In the genomic region with DNA sequence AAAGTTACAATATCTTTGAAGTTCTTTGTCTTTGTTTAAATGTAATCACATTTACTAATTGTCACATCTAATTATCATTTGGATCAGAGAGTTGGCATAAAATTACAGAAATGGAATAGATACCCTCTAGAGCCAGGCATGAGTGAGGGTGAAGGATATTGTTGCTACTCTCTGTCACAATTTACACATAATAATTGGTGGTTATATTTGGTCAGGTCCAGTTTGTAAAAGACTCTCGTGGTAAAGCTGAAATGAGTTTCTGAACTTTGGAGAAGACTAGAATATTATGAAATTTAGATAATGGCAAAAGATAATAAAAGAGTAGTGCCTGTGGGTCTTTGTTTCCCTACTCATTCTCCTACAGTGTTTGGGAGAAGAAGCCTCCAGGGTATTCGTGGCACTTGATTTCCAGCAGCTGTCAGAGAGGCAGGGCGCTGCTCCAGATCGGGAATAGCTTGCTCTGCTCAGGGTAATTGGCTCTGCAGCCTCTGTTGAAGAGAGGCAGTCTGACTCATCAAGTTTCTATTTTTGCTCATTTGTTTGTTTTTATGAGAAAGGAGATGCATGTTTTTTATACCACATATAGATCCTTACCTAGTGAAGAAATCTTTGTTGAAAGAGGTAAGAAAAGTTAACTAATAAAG, we compare ENCODE assay signal across 8 cellular contexts.
DNase-seq lines count a peak whose midpoint lies in the region; TF ChIP-seq lines count a peak whose summit lies in the region.

No MANE protein-coding gene starts in this region.

- no peaks in the 10 kb centered on the region for H3K4me1 ChIP-seq in endodermal cell (ENCODE audit: control insufficient read depth, insufficient read depth, low read length)

- H3K4me1 Mint-ChIP-seq in endodermal cell (no peaks in the 10 kb centered on the region), type B pancreatic cell (ENCODE audit: unreplicated experiment) (peaks cover 8% of the 10 kb centered on the region)

- H3K4me3 ChIP-seq in endodermal cell (ENCODE audit: low read length), result no peak overlapping the region
- H3K4me3 ChIP-seq in lower leg skin (ENCODE audit: low read depth, poor library complexity, severe bottlenecking), result no peak overlapping the region

- H3K36me3 ChIP-seq in endodermal cell (ENCODE audit: control insufficient read depth, insufficient read depth, low read length), result no peaks in the 10 kb centered on the region

- H3K27me3 Mint-ChIP-seq in endodermal cell (ENCODE audit: insufficient read depth) (no peaks in the 10 kb centered on the region), type B pancreatic cell (peaks cover 4% of the 10 kb centered on the region)

- in situ Hi-C loops in Caki2 (cut with HindIII; ENCODE audit: low pct_unique_long_range_greater_than_20kb, low sequenced_read_pairs), result no loop called here

- H3K9ac ChIP-seq in endodermal cell (ENCODE audit: extremely low read depth, low read length, poor library complexity, severe bottlenecking), result no peak overlapping the region

- TF ChIP-seq POLR2A in lower leg skin (IDR thresholded peaks at IDR 0.05), result no peak

- DNase-seq in Caki2 (ENCODE audit: low read depth) (peak; percentile 24), NCI-H2081 treated with DMSO at 0.1 percent for 48 hours (lab: John Stamatoyannopoulos, UW) (peak; percentile 56), endodermal cell (peak; percentile 59), mucosa of gallbladder (ENCODE audit: low spot score) (peak; percentile 17), GOT3 (lab: John Stamatoyannopoulos, UW) (no peak), lower leg skin (ENCODE audit: low spot score in 2 of 2) (no peak), SIG-M5 (lab: John Stamatoyannopoulos, UW) (no peak), type B pancreatic cell (ENCODE audit: extremely low spot score, unreplicated experiment) (no peak)

- H3K36me3 Mint-ChIP-seq in endodermal cell (ENCODE audit: low read depth) (no peaks in the 10 kb centered on the region), type B pancreatic cell (no peaks in the 10 kb centered on the region)

- TF ChIP-seq CTCF in endodermal cell (conservative IDR thresholded peaks at IDR 0.05) (no peak), lower leg skin (IDR thresholded peaks at IDR 0.05) (no peak), type B pancreatic cell (conservative IDR thresholded peaks at IDR 0.05) (no peak)

- no peak overlapping the region for H3K27ac ChIP-seq in endodermal cell (ENCODE audit: low read depth, low read length)

- 46 to 77% methylated on average over 3 to 4 of the region's 4 CpGs for WGBS in endodermal cell (ENCODE audit: insufficient coverage in 1 of 2, insufficient read length in 1 of 2), 2 experiments
- WGBS in lower leg skin, 2 donors, result 5 to 17% methylated on average over 4 of the region's 4 CpGs

- intact Hi-C loops in lower leg skin (cut with DNase I; ENCODE audit: low total_unique reads), result no loop called here

- H3K27ac Mint-ChIP-seq in endodermal cell, result no peak overlapping the region
- H3K27ac Mint-ChIP-seq in type B pancreatic cell, result no peak overlapping the region

- H3K9me3 Mint-ChIP-seq in endodermal cell (no peaks in the 10 kb centered on the region), type B pancreatic cell (no peaks in the 10 kb centered on the region)

- H3K27me3 ChIP-seq in endodermal cell (ENCODE audit: control insufficient read depth, insufficient read depth, low read length, poor library complexity, severe bottlenecking), result no peaks in the 10 kb centered on the region

- H3K9me3 ChIP-seq in endodermal cell (ENCODE audit: control insufficient read depth, low read length), result no peaks in the 10 kb centered on the region

- no peak overlapping the region for H3K4me3 Mint-ChIP-seq in endodermal cell
- H3K4me3 Mint-ChIP-seq in type B pancreatic cell, result no peak overlapping the region

Comparison
In these comparisons a context has a peak if more than half of its experiments do, and no peak if none do; other contexts are left out.
1. DNase-seq: peak in Caki2 (single experiment), NCI-H2081 treated with DMSO at 0.1 percent for 48 hours (single experiment), endodermal cell (single experiment) and mucosa of gallbladder (single experiment); none in GOT3 (single experiment), lower leg skin (0 of 2), SIG-M5 (single experiment) and type B pancreatic cell (single experiment).